1 cellular context compared by ENCODE assay signal in the genomic region with DNA sequence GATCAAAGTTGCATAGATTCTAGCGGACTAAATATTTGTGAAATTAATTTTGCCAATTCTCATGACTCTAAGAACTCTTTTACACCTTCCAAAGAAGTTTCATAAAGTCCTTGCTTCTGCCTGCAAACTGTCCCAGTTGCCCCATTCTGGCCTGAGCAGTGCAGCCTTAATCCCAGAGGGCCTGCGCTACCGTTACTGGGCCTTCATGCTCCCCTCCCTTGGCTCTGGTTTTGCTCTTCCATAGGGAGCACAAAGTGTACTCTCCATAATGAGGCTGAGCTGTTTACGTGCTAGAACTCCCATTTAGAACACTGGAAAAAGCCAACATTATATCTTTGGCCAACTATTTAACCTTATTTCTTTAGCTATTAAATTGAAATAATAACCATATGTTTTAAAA.
TF ChIP-seq lines count a peak whose summit lies in the region.

No MANE protein-coding gene starts in this region.

TF ChIP-seq in GM12878, 131 proteins besides CTCF, POLR2A, EP300 and RAD21:
- TF ChIP-seq FOS (IDR thresholded peaks at IDR 0.05; ENCODE audit: borderline replicate concordance, extremely low read depth, insufficient read length) = no peak
- no peak for TF ChIP-seq EGR1 (IDR thresholded peaks at IDR 0.05; ENCODE audit: borderline replicate concordance in 1 of 2, low read depth in 2 of 2, low read length in 2 of 2)
- TF ChIP-seq GATAD2B (conservative IDR thresholded peaks at IDR 0.05; ENCODE audit: low read depth) = no peak
- no peak for TF ChIP-seq CREB1 (IDR thresholded peaks at IDR 0.05; ENCODE audit: low read depth)
- TF ChIP-seq ZSCAN29 (IDR thresholded peaks at IDR 0.05) = no peak
- no peak for TF ChIP-seq SUPT20H (IDR thresholded peaks at IDR 0.05; ENCODE audit: borderline replicate concordance, control insufficient read depth, low read depth, low read length)
- no peak for TF ChIP-seq MEF2B (IDR thresholded peaks at IDR 0.05; ENCODE audit: partially characterized antibody, poor library complexity, severe bottlenecking)
- no peak for TF ChIP-seq CHD2 (IDR thresholded peaks at IDR 0.05; ENCODE audit: borderline replicate concordance, low read depth, low read length)
- no peak for TF ChIP-seq STAT3 (IDR thresholded peaks at IDR 0.05; ENCODE audit: low read depth, low read length)
- TF ChIP-seq MEF2A (IDR thresholded peaks at IDR 0.05; ENCODE audit: insufficient read depth, low read depth, low read length) = no peak
- TF ChIP-seq NBN (IDR thresholded peaks at IDR 0.05) = no peak
- no peak for TF ChIP-seq PAX8 (IDR thresholded peaks at IDR 0.05)
- no peak for TF ChIP-seq IKZF2 (IDR thresholded peaks at IDR 0.05)
- no peak for TF ChIP-seq JUND (IDR thresholded peaks at IDR 0.05; ENCODE audit: low read depth, low read length)
- TF ChIP-seq BMI1 (IDR thresholded peaks at IDR 0.05; ENCODE audit: borderline replicate concordance) = no peak
- TF ChIP-seq NR2C1 (IDR thresholded peaks at IDR 0.05) = no peak
- no peak for TF ChIP-seq EZH2 (IDR thresholded peaks at IDR 0.05; ENCODE audit: borderline replicate concordance, control insufficient read depth, low read depth, low read length)
